In the genomic region with DNA sequence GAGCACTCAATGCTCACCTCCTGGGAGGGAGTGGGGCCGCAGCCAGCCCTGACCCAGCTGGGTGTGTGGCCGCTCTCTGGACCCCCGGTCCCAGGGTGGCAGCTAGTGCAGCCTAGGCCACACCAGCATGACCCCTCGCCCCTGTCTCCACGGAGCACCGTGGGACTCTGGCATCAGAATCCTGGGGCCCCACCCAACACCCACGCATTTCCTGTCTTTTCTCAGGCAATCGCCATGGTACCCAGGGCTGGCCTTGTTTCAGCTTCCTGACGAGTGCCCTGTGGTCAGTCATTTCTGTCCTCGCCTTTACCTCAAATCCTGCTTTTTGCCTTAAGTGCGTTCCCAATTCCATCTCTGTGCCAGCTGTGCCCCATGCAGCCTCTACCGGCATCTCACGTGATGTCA, we compare ENCODE assay signal across 14 cellular contexts. TPM values are rescaled to one million over a fixed set of nuclear protein-coding genes. Genes with fewer than 3 reads are reported as not detected.
DNase-seq lines count a peak whose midpoint lies in the region; ATAC-seq and TF ChIP-seq lines count a peak whose summit lies in the region.
"Had no signal": no experiment of that assay in that cellular context is flagged by ENCODE, and none has a peak within 500 bp of the region (broad histone marks: within the 10 kb centered on the region; RNA-seq: fewer than 3 reads in every experiment).

No MANE protein-coding gene starts in this region.

- peak overlapping the region; percentile 41 for H3K27ac Mint-ChIP-seq in dendritic cell treated with granulocyte-macrophage colony-stimulating factor and Interleukin-4, amounts not matched to agents 40 ng/mL and 50 ng/mL, for 4 days
- H3K27ac Mint-ChIP-seq in activated CD4-positive, alpha-beta T cell treated with anti-CD3 and anti-CD28 coated beads, Interleukin-2, amount 10 ng/mL, durations not matched to agents 24 days and 14 days = no peak overlapping the region

- no peaks in the 10 kb centered on the region for H3K27me3 Mint-ChIP-seq in dendritic cell treated with granulocyte-macrophage colony-stimulating factor and Interleukin-4, amounts not matched to agents 40 ng/mL and 50 ng/mL, for 4 days
- H3K27me3 Mint-ChIP-seq in activated CD4-positive, alpha-beta T cell treated with anti-CD3 and anti-CD28 coated beads, Interleukin-2, amount 10 ng/mL, durations not matched to agents 24 days and 14 days = no peaks in the 10 kb centered on the region

- no peaks in the 10 kb centered on the region for H3K9me3 Mint-ChIP-seq in dendritic cell treated with granulocyte-macrophage colony-stimulating factor and Interleukin-4, amounts not matched to agents 40 ng/mL and 50 ng/mL, for 4 days
- no peaks in the 10 kb centered on the region for H3K9me3 Mint-ChIP-seq in activated CD4-positive, alpha-beta T cell treated with anti-CD3 and anti-CD28 coated beads, Interleukin-2, amount 10 ng/mL, durations not matched to agents 24 days and 14 days

- DNase-seq in Daoy (ENCODE audit: low read depth) (peak; percentile 79), HT1080 (ENCODE audit: low read depth) (peak; percentile 24), omental fat pad (ENCODE audit: low spot score) (no peak), dorsolateral prefrontal cortex (no peak)
- DNase-seq in activated CD4-positive, alpha-beta T cell treated with anti-CD3 and anti-CD28 coated beads, Interleukin-2, amount 10 ng/mL, durations not matched to agents 24 days and 14 days = no peak
- DNase-seq: activated CD4-positive, alpha-beta T cell treated with anti-CD3 and anti-CD28 coated beads, Interleukin-2, amount 50 U/mL, for 1 hour; GF-D8; NCI-H1417 treated with DMSO at 0.1 percent for 48 hours; RPMI8226 had no signal

- H3K27me3 ChIP-seq in dorsolateral prefrontal cortex = no peaks in the 10 kb centered on the region

- TF ChIP-seq CTCF in omental fat pad (IDR thresholded peaks at IDR 0.05) = no peak
- TF ChIP-seq CTCF in dorsolateral prefrontal cortex (IDR thresholded peaks at IDR 0.05 in 54 of 56, conservative IDR thresholded peaks at IDR 0.05 in 2 of 56; ENCODE audit: low read depth in 1 of 56, partially characterized antibody in 56 of 56) = no peak

- no peak overlapping the region for H3K4me3 ChIP-seq in dorsolateral prefrontal cortex
- H3K4me3 ChIP-seq: coronary artery, skin epidermis had no signal

- intact Hi-C loops in dendritic cell treated with granulocyte-macrophage colony-stimulating factor and Interleukin-4, amounts not matched to agents 40 ng/mL and 50 ng/mL, for 4 days (cut with micrococcal nuclease) = no loop called here
- intact Hi-C loops in dorsolateral prefrontal cortex (cut with DNase I) = no loop called here
- intact Hi-C loops in activated CD4-positive, alpha-beta T cell treated with anti-CD3 and anti-CD28 coated beads, Interleukin-2, amount 10 ng/mL, durations not matched to agents 24 days and 14 days (cut with micrococcal nuclease) = no loop called here

- H3K4me3 Mint-ChIP-seq in dendritic cell treated with granulocyte-macrophage colony-stimulating factor and Interleukin-4, amounts not matched to agents 40 ng/mL and 50 ng/mL, for 4 days = no peak overlapping the region
- no peak overlapping the region for H3K4me3 Mint-ChIP-seq in activated CD4-positive, alpha-beta T cell treated with anti-CD3 and anti-CD28 coated beads, Interleukin-2, amount 10 ng/mL, durations not matched to agents 24 days and 14 days

- peak; percentile 23 for ATAC-seq in omental fat pad (ENCODE audit: low FRiP score)
- ATAC-seq in GM21526 (IDR thresholded peaks at IDR 0.05; ENCODE audit: low FRiP score, unreplicated experiment) = no peak
- no peak for ATAC-seq in HG02623 (IDR thresholded peaks at IDR 0.05; ENCODE audit: unreplicated experiment)

- H3K36me3 Mint-ChIP-seq in dendritic cell treated with granulocyte-macrophage colony-stimulating factor and Interleukin-4, amounts not matched to agents 40 ng/mL and 50 ng/mL, for 4 days (ENCODE audit: low read depth) = peaks cover 38% of the 10 kb centered on the region
- H3K36me3 Mint-ChIP-seq in activated CD4-positive, alpha-beta T cell treated with anti-CD3 and anti-CD28 coated beads, Interleukin-2, amount 10 ng/mL, durations not matched to agents 24 days and 14 days (ENCODE audit: low read depth) = no peaks in the 10 kb centered on the region

- H3K4me1 Mint-ChIP-seq in dendritic cell treated with granulocyte-macrophage colony-stimulating factor and Interleukin-4, amounts not matched to agents 40 ng/mL and 50 ng/mL, for 4 days (ENCODE audit: low read depth) = peaks cover 69% of the 10 kb centered on the region
- H3K4me1 Mint-ChIP-seq in activated CD4-positive, alpha-beta T cell treated with anti-CD3 and anti-CD28 coated beads, Interleukin-2, amount 10 ng/mL, durations not matched to agents 24 days and 14 days = peaks cover 7% of the 10 kb centered on the region

- peak overlapping the region in 12 of 59 donors; percentile 7 to 91 (median 30) for H3K27ac ChIP-seq in dorsolateral prefrontal cortex

RNA-seq across cellular contexts. Expression of gene PACS2, which starts 15.9 kb away (rescaled TPM):
- 11.6 and 28.2 TPM in 2 replicates for total RNA-seq in Daoy (2014; rRNA removed; shearing (Covaris generic))
- 33.0 and 33.3 TPM in 2 replicates for total RNA-seq in HT1080 (2014; rRNA removed; shearing (Covaris generic))
- polyA plus RNA-seq in HT1080 (2015; cell fraction: cytosol; rRNA removed) = 29.5 and 29.7 TPM in 2 replicates
- 53.6 and 58.4 TPM in 2 replicates for polyA plus RNA-seq in HT1080 (2015; cell fraction: nucleus; rRNA removed)
- 10 to 100 TPM; 47.5 to 78.5 (median 68.9) TPM for total RNA-seq in omental fat pad
- total RNA-seq in dorsolateral prefrontal cortex = 100 to 1,000 TPM; 131 to 394 (median 200) TPM
- total RNA-seq in activated CD4-positive, alpha-beta T cell treated with anti-CD3 and anti-CD28 coated beads, Interleukin-2, amount 10 ng/mL, durations not matched to agents 24 days and 14 days = 31.5 and 33.9 TPM in 2 replicates

RNA-seq across cellular contexts. Expression of gene BRF1, which starts 29.7 kb away (rescaled TPM):
- 39.9 and 41.7 TPM in 2 replicates for total RNA-seq in Daoy (2014; rRNA removed; shearing (Covaris generic))
- total RNA-seq in HT1080 (2014; rRNA removed; shearing (Covaris generic)) = 25.4 and 25.6 TPM in 2 replicates
- 12.3 and 15.2 TPM in 2 replicates for polyA plus RNA-seq in HT1080 (2015; cell fraction: cytosol; rRNA removed)
- polyA plus RNA-seq in HT1080 (2015; cell fraction: nucleus; rRNA removed) = 33.3 and 38.4 TPM in 2 replicates
- 10 to 100 TPM; 22.8 to 46.5 (median 30.7) TPM for total RNA-seq in omental fat pad
- 100 to 1,000 TPM in 7 of 120 experiments, 10 to 100 TPM in 113; 55.3 to 109 (median 75.5) TPM for total RNA-seq in dorsolateral prefrontal cortex
- total RNA-seq in activated CD4-positive, alpha-beta T cell treated with anti-CD3 and anti-CD28 coated beads, Interleukin-2, amount 10 ng/mL, durations not matched to agents 24 days and 14 days = 42.4 and 46.6 TPM in 2 replicates

Comparison
In these comparisons a context has a peak if more than half of its experiments do, and no peak if none do; other contexts are left out.
1. DNase-seq: peak in Daoy (single experiment) and HT1080 (single experiment); none in omental fat pad (single experiment), dorsolateral prefrontal cortex (0 of 10) and activated CD4-positive, alpha-beta T cell treated with anti-CD3 and anti-CD28 coated beads, Interleukin-2, amount 10 ng/mL, durations not matched to agents 24 days and 14 days (single experiment).